In genomic region chr4:78446607-78447006, GRCh38 we compare ENCODE assay signal across 30 cellular contexts.
"Had no signal": no experiment of that assay in that cellular context is flagged by ENCODE, and none has a peak within 500 bp of the region (broad histone marks: within the 10 kb centered on the region; RNA-seq: fewer than 3 reads in every experiment).

No MANE protein-coding gene starts in this region.

- ATAC-seq: activated CD8-positive, alpha-beta T cell treated with anti-CD3 and anti-CD28 coated beads for 36 hours; activated naive CD4-positive, alpha-beta T cell treated with anti-CD3 and anti-CD28 coated beads, Interleukin-2, amount 50 U/mL, for 72 hours; activated T-cell treated with anti-CD3 and anti-CD28 coated beads, Interleukin-2, amount 50 U/mL, for 4 hours; activated T-cell treated with anti-CD3 and anti-CD28 coated beads, Interleukin-2, amount 50 U/mL, for 72 hours; activated T-helper 17 cell treated with anti-CD3 and anti-CD28 coated beads, Interleukin-2, amount 50 U/mL, for 72 hours; body of pancreas had no signal

- DNase-seq: activated B cell treated with CpG ODN at 0.5 μM for 24 hours; activated CD4-positive, alpha-beta memory T cell treated with anti-CD3 and anti-CD28 coated beads for 36 hours; activated CD4-positive, alpha-beta T cell treated with anti-CD3 and anti-CD28 coated beads for 4 hours; activated CD4-positive, alpha-beta T cell treated with anti-CD3 and anti-CD28 coated beads, Interleukin-2, amount 10 ng/mL, durations not matched to agents 24 days and 14 days; activated CD4-positive, alpha-beta T cell treated with anti-CD3 and anti-CD28 coated beads, Interleukin-2, amount 50 U/mL, for 1 hour; activated CD4-positive, alpha-beta T cell treated with anti-CD3 and anti-CD28 coated beads, Interleukin-2, amount 50 U/mL, for 4 hours; activated CD4-positive, CD25-positive, alpha-beta regulatory T cell treated with anti-CD3 and anti-CD28 coated beads, Interleukin-2, amount 50 U/mL, for 72 hours; activated CD8-positive, alpha-beta memory T cell treated with anti-CD3 and anti-CD28 coated beads, Interleukin-2, amount 50 U/mL, for 4 hours; activated CD8-positive, alpha-beta T cell treated with anti-CD3 and anti-CD28 coated beads for 36 hours; activated effector memory CD4-positive, alpha-beta T cell treated with anti-CD3 and anti-CD28 coated beads, Interleukin-2, amount 50 U/mL, for 16 hours; activated gamma-delta T cell treated with Interleukin-2 at 50 U/mL for 16 hours; activated naive CD4-positive, alpha-beta T cell; activated naive CD4-positive, alpha-beta T cell treated with anti-CD3 and anti-CD28 coated beads for 36 hours; activated naive CD4-positive, alpha-beta T cell treated with anti-CD3 and anti-CD28 coated beads, Interleukin-2, amount 50 U/mL, for 16 hours; activated naive CD8-positive, alpha-beta T cell treated with anti-CD3 and anti-CD28 coated beads for 36 hours; activated T-cell treated with anti-CD3 and anti-CD28 coated beads for 4 hours; activated T-cell treated with anti-CD3 and anti-CD28 coated beads, Interleukin-2, amount 50 U/mL, for 1 hour; activated T-cell treated with anti-CD3 and anti-CD28 coated beads, Interleukin-2, amount 50 U/mL, for 4 hours; activated T-cell treated with anti-CD3 and anti-CD28 coated beads, Interleukin-2, amount 50 U/mL, for 72 hours; adrenal gland; amniotic stem cell; aorta; body of pancreas; brain microvascular endothelial cell; central memory CD4-positive, alpha-beta T cell; T-helper 1 cell; T-helper 2 cell; T-helper 9 cell had no signal
